ENCODE assay signal across 18 cellular contexts in genomic region chr12:91574391-91574790, GRCh38.
A peak's percentile ranks its signal among the peaks of the same experiment; 100 is the strongest.
DNase-seq lines count a peak whose midpoint lies in the region; ATAC-seq, FAIRE-seq and TF ChIP-seq lines count a peak whose summit lies in the region.
"Had no signal": no experiment of that assay in that cellular context is flagged by ENCODE, and none has a peak within 500 bp of the region (broad histone marks: within the 10 kb centered on the region; RNA-seq: fewer than 3 reads in every experiment).

No MANE protein-coding gene starts in this region.

- H3K4me3 Mint-ChIP-seq in chondrocyte (ENCODE audit: unreplicated experiment) = no peak overlapping the region
- H3K4me3 Mint-ChIP-seq: activated naive CD8-positive, alpha-beta T cell treated with anti-CD3 and anti-CD28 coated beads for 36 hours had no signal

- H3K27me3 ChIP-seq in KMS-11 (ENCODE audit: insufficient read depth, low read depth) (no peaks in the 10 kb centered on the region), small intestine (ENCODE audit: control insufficient read depth in 2 of 2, insufficient read depth in 2 of 2, low read length in 2 of 2) (no peaks in the 10 kb centered on the region)
- H3K27me3 ChIP-seq: BE2C had no signal

- no peaks in the 10 kb centered on the region for H3K36me3 Mint-ChIP-seq in activated naive CD4-positive, alpha-beta T cell treated with anti-CD3 and anti-CD28 coated beads, Interleukin-2, amount 50 U/mL, for 72 hours
- H3K36me3 Mint-ChIP-seq in chondrocyte (ENCODE audit: low read depth) = no peaks in the 10 kb centered on the region
- H3K36me3 Mint-ChIP-seq: activated naive CD8-positive, alpha-beta T cell treated with anti-CD3 and anti-CD28 coated beads for 36 hours had no signal

- H3K4me1 ChIP-seq in KMS-11 (ENCODE audit: low read depth, poor library complexity, severe bottlenecking) (peaks cover 22% of the 10 kb centered on the region), small intestine (ENCODE audit: control insufficient read depth in 2 of 2, insufficient read depth in 1 of 2, low read depth in 1 of 2, low read length in 1 of 2) (no peaks in the 10 kb centered on the region)

- WGBS in small intestine, 3 donors = 58 to 73% (median 60%) methylated on average over 1 of the region's 1 CpG

- no peak overlapping the region for H3K9ac ChIP-seq in KMS-11

- no peaks in the 10 kb centered on the region for H4K20me1 ChIP-seq in KMS-11 (ENCODE audit: insufficient read depth)

- ATAC-seq in activated naive CD4-positive, alpha-beta T cell treated with anti-CD3 and anti-CD28 coated beads, Interleukin-2, amount 50 U/mL, for 72 hours = no peak
- no peak for ATAC-seq in GM18498 (IDR thresholded peaks at IDR 0.05; ENCODE audit: unreplicated experiment)

- H3K4me3 ChIP-seq in KMS-11 (IDR thresholded peaks at IDR 0.05; ENCODE audit: insufficient read depth, low read depth, low read length) (no peak overlapping the region), small intestine (ENCODE audit: low read depth in 1 of 2, low read length in 2 of 2) (no peak overlapping the region)

- H3K27ac ChIP-seq in KMS-11 (no peak overlapping the region; the same call in 1 of the 2 replicates), small intestine (ENCODE audit: low read depth in 1 of 2, low read length in 1 of 2) (no peak overlapping the region)

- H2AFZ ChIP-seq in KMS-11 (ENCODE audit: low read depth) = no peak overlapping the region

- H3K36me3 ChIP-seq in KMS-11 (ENCODE audit: insufficient read depth) (no peaks in the 10 kb centered on the region), small intestine (ENCODE audit: control insufficient read depth in 2 of 2, insufficient read depth in 2 of 2, low read length in 2 of 2) (no peaks in the 10 kb centered on the region)
- H3K36me3 ChIP-seq: BE2C had no signal

- no peak for FAIRE-seq in small intestine (lab: Jason Lieb, UNC)
- FAIRE-seq: endothelial cell of umbilical vein, keratinocyte, RCC 7860, TTC549 had no signal

- TF ChIP-seq CTCF in KMS-11 (conservative IDR thresholded peaks at IDR 0.05; ENCODE audit: low read depth, low read length) (no peak), chondrocyte (IDR thresholded peaks at IDR 0.05) (no peak)

- no peak overlapping the region for H3K27ac Mint-ChIP-seq in activated naive CD4-positive, alpha-beta T cell treated with anti-CD3 and anti-CD28 coated beads, Interleukin-2, amount 50 U/mL, for 72 hours
- H3K27ac Mint-ChIP-seq in chondrocyte (ENCODE audit: unreplicated experiment) = no peak overlapping the region
- H3K27ac Mint-ChIP-seq: activated naive CD8-positive, alpha-beta T cell treated with anti-CD3 and anti-CD28 coated beads for 36 hours had no signal

- peak overlapping the region; percentile 21; the same call in 1 of the 2 replicates for H3K4me2 ChIP-seq in KMS-11

- H3K4me1 Mint-ChIP-seq in chondrocyte (ENCODE audit: low read depth) = peaks cover 8% of the 10 kb centered on the region

- no peaks in the 10 kb centered on the region for H3K9me3 Mint-ChIP-seq in activated naive CD4-positive, alpha-beta T cell treated with anti-CD3 and anti-CD28 coated beads, Interleukin-2, amount 50 U/mL, for 72 hours
- H3K9me3 Mint-ChIP-seq in chondrocyte (ENCODE audit: low read depth) = no peaks in the 10 kb centered on the region
- H3K9me3 Mint-ChIP-seq: activated naive CD8-positive, alpha-beta T cell treated with anti-CD3 and anti-CD28 coated beads for 36 hours had no signal

- DNase-seq in amniotic epithelial cell (ENCODE audit: low read depth) (peak; percentile 24), left kidney (ENCODE audit: low read depth, low spot score) (peak; percentile 15), small intestine (peak; percentile 5), chondrocyte (ENCODE audit: low spot score) (no peak)
- no peak for DNase-seq in activated naive CD4-positive, alpha-beta T cell treated with anti-CD3 and anti-CD28 coated beads, Interleukin-2, amount 50 U/mL, for 72 hours (ENCODE audit: low spot score in 2 of 2)
- DNase-seq: activated naive CD8-positive, alpha-beta T cell treated with anti-CD3 and anti-CD28 coated beads for 36 hours; activated T-cell treated with anti-CD3 and anti-CD28 coated beads, Interleukin-2, amount 50 U/mL, for 1 hour; BE2C; DMS 273 treated with DMSO at 0.1 percent for 48 hours; midbrain; NCI-H1694; NCI-H524 had no signal

- H3K27me3 Mint-ChIP-seq in chondrocyte (ENCODE audit: low read depth) = no peaks in the 10 kb centered on the region
- H3K27me3 Mint-ChIP-seq: activated naive CD8-positive, alpha-beta T cell treated with anti-CD3 and anti-CD28 coated beads for 36 hours had no signal

- H3K9me3 ChIP-seq in small intestine (ENCODE audit: control insufficient read depth, low read depth) = no peaks in the 10 kb centered on the region
- H3K9me3 ChIP-seq: BE2C had no signal

- no peaks in the 10 kb centered on the region for H3K79me2 ChIP-seq in KMS-11 (ENCODE audit: insufficient read depth, low read depth)

Comparison
In these comparisons a context has a peak if more than half of its experiments do, and no peak if none do; other contexts are left out.
1. DNase-seq: peak in amniotic epithelial cell (single experiment), left kidney (single experiment) and small intestine (single experiment); none in activated naive CD4-positive, alpha-beta T cell treated with anti-CD3 and anti-CD28 coated beads, Interleukin-2, amount 50 U/mL, for 72 hours (0 of 2) and chondrocyte (single experiment).